8 cellular contexts compared by ENCODE assay signal in the genomic region with DNA sequence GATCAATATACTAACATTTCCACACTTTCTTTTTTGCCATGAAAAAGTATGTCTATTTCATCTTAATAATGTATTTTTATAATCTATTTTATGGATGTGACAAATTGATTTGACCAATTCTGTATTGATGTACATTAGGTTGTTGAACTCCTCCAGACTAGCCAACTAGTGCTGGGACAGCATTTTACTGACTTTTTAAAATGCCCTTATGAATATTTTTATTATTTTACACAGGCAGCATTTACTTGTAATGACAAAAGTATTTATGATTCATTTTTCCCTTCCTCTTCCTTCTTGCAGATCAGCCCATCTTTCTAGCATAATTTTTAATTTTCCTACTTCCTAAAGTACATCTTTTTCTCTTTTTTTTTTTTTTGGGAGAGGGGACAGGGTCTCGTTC. TPM values are rescaled to one million over a fixed set of nuclear protein-coding genes. Genes with fewer than 3 reads are reported as not detected.
DNase-seq lines count a peak whose midpoint lies in the region; ATAC-seq and TF ChIP-seq lines count a peak whose summit lies in the region.

No MANE protein-coding gene starts in this region.

- WGBS in mesodermal cell (ENCODE audit: insufficient coverage in 2 of 2), 2 experiments, result no CpG with 5 or more reads among the region's 1 CpG

- TF ChIP-seq CTCF in right atrium auricular region (IDR thresholded peaks at IDR 0.05), result no peak
- TF ChIP-seq CTCF in ascending aorta (IDR thresholded peaks at IDR 0.05), result no peak
- TF ChIP-seq CTCF in vagina (IDR thresholded peaks at IDR 0.05), result no peak

- H3K4me3 ChIP-seq in right atrium auricular region (peak overlapping the region; percentile 65), ascending aorta (peak overlapping the region; percentile 55 to 73), mesodermal cell (ENCODE audit: extremely low read depth, insufficient read depth, low read length, poor library complexity, severe bottlenecking) (no peak overlapping the region), vagina (peak overlapping the region; percentile 65 to 69)

- intact Hi-C loops in left cardiac atrium (cut with DNase I) (loop anchor here (5.0 to 10.0 kb wide), 2 partner anchors 51 to 132 kb away; a partner anchor contains a TSS), ascending aorta (cut with DNase I) (no loop called here), vagina (cut with DNase I) (no loop called here)

- H3K36me3 ChIP-seq in right atrium auricular region (no peaks in the 10 kb centered on the region), ascending aorta (no peaks in the 10 kb centered on the region), mesodermal cell (ENCODE audit: control insufficient read depth, insufficient read depth, low read length) (no peaks in the 10 kb centered on the region), vagina (no peaks in the 10 kb centered on the region)

- ATAC-seq in left cardiac atrium (no peak), GM21717 (IDR thresholded peaks at IDR 0.05; ENCODE audit: unreplicated experiment) (no peak), HG02571 (IDR thresholded peaks at IDR 0.05; ENCODE audit: unreplicated experiment) (no peak)

- DNase-seq in right atrium auricular region (ENCODE audit: low spot score) (no peak), left cardiac atrium (no peak), ascending aorta (ENCODE audit: low spot score in 2 of 2) (no peak), vagina (ENCODE audit: extremely low spot score in 2 of 2) (no peak), HK-2 (ENCODE audit: unreplicated experiment) (no peak)

- H3K27me3 ChIP-seq in right atrium auricular region, result no peaks in the 10 kb centered on the region
- no peaks in the 10 kb centered on the region for H3K27me3 ChIP-seq in ascending aorta
- no peaks in the 10 kb centered on the region for H3K27me3 ChIP-seq in vagina

- H3K9me3 ChIP-seq in right atrium auricular region, result no peaks in the 10 kb centered on the region
- no peaks in the 10 kb centered on the region for H3K9me3 ChIP-seq in ascending aorta
- no peaks in the 10 kb centered on the region for H3K9me3 ChIP-seq in mesodermal cell (ENCODE audit: control insufficient read depth, low read length)
- H3K9me3 ChIP-seq in vagina, result no peaks in the 10 kb centered on the region

- TF ChIP-seq POLR2A in vagina (IDR thresholded peaks at IDR 0.05), result no peak

- H3K4me1 ChIP-seq in right atrium auricular region (peaks cover 0 to 37% of the 10 kb centered on the region in 2 donors), ascending aorta (peaks cover 6 to 26% of the 10 kb centered on the region in 2 donors), mesodermal cell (ENCODE audit: control insufficient read depth, insufficient read depth, low read length, poor library complexity, severe bottlenecking) (no peaks in the 10 kb centered on the region), vagina (peaks cover 40% of the 10 kb centered on the region)

- peak overlapping the region; percentile 85 to 88 for H3K27ac ChIP-seq in right atrium auricular region
- H3K27ac ChIP-seq in ascending aorta, result peak overlapping the region; percentile 70 to 83
- H3K27ac ChIP-seq in mesodermal cell (ENCODE audit: low read depth, low read length, severe bottlenecking), result peak overlapping the region; percentile 97
- H3K27ac ChIP-seq in vagina, result peak overlapping the region; percentile 86

RNA-seq across cellular contexts. Expression of a gene that starts 0.9 kb away (rescaled TPM):
- total RNA-seq in right atrium auricular region (10 to 100 TPM; 18.5 to 22.5 TPM), left cardiac atrium (10 to 100 TPM; 11.0 to 16.2 TPM), ascending aorta (22.1 TPM), vagina (11.5 TPM)
- 19.3 TPM for polyA plus RNA-seq in mesodermal cell (2013, experiment 1 of 2)
- polyA plus RNA-seq in mesodermal cell (2013, experiment 2 of 2), result 20.1 TPM

RNA-seq across cellular contexts. Expression of a gene that starts 4.1 kb away (rescaled TPM):
- total RNA-seq in right atrium auricular region (10 to 100 TPM; 31.1 to 54.0 TPM), left cardiac atrium (10 to 100 TPM; 48.7 to 55.6 TPM), ascending aorta (54.0 TPM), vagina (25.0 TPM)
- polyA plus RNA-seq in mesodermal cell (2013, experiment 1 of 2), result 73.0 TPM
- 63.7 TPM for polyA plus RNA-seq in mesodermal cell (2013, experiment 2 of 2)

RNA-seq across cellular contexts. Expression of a gene that starts 36.9 kb away (rescaled TPM):
- 10 to 100 TPM; 64.6 to 81.0 TPM for total RNA-seq in right atrium auricular region
- 100 to 1,000 TPM; 113 to 122 TPM for total RNA-seq in left cardiac atrium
- total RNA-seq in ascending aorta, result 163 TPM
- polyA plus RNA-seq in mesodermal cell (2013, experiment 1 of 2), result 311 TPM
- polyA plus RNA-seq in mesodermal cell (2013, experiment 2 of 2), result 245 TPM
- total RNA-seq in vagina, result 109 TPM

RNA-seq across cellular contexts. Expression of a gene that starts 47.2 kb away (rescaled TPM):
- total RNA-seq in right atrium auricular region (10 to 100 TPM; 72.5 to 97.3 TPM), left cardiac atrium (10 to 100 TPM; 68.0 to 77.8 TPM), ascending aorta (249 TPM), vagina (80.8 TPM)
- 104 TPM for polyA plus RNA-seq in mesodermal cell (2013, experiment 1 of 2)
- 92.7 TPM for polyA plus RNA-seq in mesodermal cell (2013, experiment 2 of 2)

RNA-seq across cellular contexts. Expression of a gene that starts 50.9 kb away (rescaled TPM):
- total RNA-seq in right atrium auricular region (under 1 TPM; 0.28 to 0.96 TPM), left cardiac atrium (1 to 10 TPM in 1 of 2 donors, under 1 TPM in 1; 0.76 to 1.1 TPM), ascending aorta (not detected), vagina (1.2 TPM)
- not detected for polyA plus RNA-seq in mesodermal cell (2013, experiment 1 of 2)
- not detected for polyA plus RNA-seq in mesodermal cell (2013, experiment 2 of 2)

Comparison
In these comparisons a context has a peak if more than half of its experiments do, and no peak if none do; other contexts are left out.
1. intact Hi-C loops: an anchor here in left cardiac atrium (5.0 to 10.0 kb wide); none called in ascending aorta and vagina.